13 cellular contexts compared by ENCODE assay signal in the genomic region with DNA sequence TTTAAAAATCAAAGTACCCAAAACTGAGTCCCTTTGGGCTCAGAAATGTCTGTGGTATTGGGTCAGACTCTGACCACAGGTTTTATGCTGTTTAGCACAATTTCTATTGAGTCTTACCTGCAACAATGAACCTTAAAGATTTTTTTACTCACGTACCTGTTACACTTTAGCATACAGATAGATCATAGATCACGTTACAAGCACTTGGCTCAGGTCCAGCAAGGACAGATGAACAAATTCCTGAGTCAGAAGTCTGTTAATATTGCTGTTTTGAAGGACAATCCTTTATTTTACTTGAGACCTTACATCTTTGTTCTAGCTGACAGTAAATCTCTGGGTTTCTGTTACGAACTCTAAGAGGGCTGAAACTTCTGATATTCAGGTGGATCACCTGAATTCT. TPM values are rescaled to one million over a fixed set of nuclear protein-coding genes. Genes with fewer than 3 reads are reported as not detected.
A peak's percentile ranks its signal among the peaks of the same experiment; 100 is the strongest.
DNase-seq lines count a peak whose midpoint lies in the region; ATAC-seq and TF ChIP-seq lines count a peak whose summit lies in the region.
"Had no signal": no experiment of that assay in that cellular context is flagged by ENCODE, and none has a peak within 500 bp of the region (broad histone marks: within the 10 kb centered on the region; RNA-seq: fewer than 3 reads in every experiment).

No MANE protein-coding gene starts in this region.

- TF ChIP-seq CTCF in SK-N-SH (IDR thresholded peaks at IDR 0.05): no peak
- no peak for TF ChIP-seq CTCF in adrenal gland (IDR thresholded peaks at IDR 0.05)
- no peak for TF ChIP-seq CTCF in transverse colon (IDR thresholded peaks at IDR 0.05)

- H3K36me3 ChIP-seq in SK-N-SH (replicated peaks in 1 of 2; ENCODE audit: control insufficient read depth in 1 of 2, insufficient read depth in 2 of 2, low read length in 1 of 2) (peaks cover 54 to 81% of the 10 kb centered on the region in 2 experiments), adrenal gland (replicated peaks in 1 of 2) (peaks cover 0 to 82% of the 10 kb centered on the region in 2 donors), transverse colon (peaks cover 0 to 60% (median 26%) of the 10 kb centered on the region in 4 donors)
- H3K36me3 ChIP-seq in naive thymus-derived CD4-positive, alpha-beta T cell (ENCODE audit: control insufficient read depth in 2 of 3, insufficient read depth in 3 of 3, low read length in 3 of 3): peaks cover 33 to 99% (median 39%) of the 10 kb centered on the region in 3 experiments

- no peak for TF ChIP-seq POLR2A in adrenal gland (IDR thresholded peaks at IDR 0.05)
- TF ChIP-seq POLR2A in transverse colon (IDR thresholded peaks at IDR 0.05): no peak

- H3K27me3 Mint-ChIP-seq in naive thymus-derived CD4-positive, alpha-beta T cell: no peaks in the 10 kb centered on the region

- TF ChIP-seq RAD21 in SK-N-SH (IDR thresholded peaks at IDR 0.05; ENCODE audit: low read length): no peak

- H3K9me3 Mint-ChIP-seq in naive thymus-derived CD4-positive, alpha-beta T cell: no peaks in the 10 kb centered on the region
- H3K9me3 Mint-ChIP-seq: activated T-cell treated with anti-CD3 and anti-CD28 coated beads, Interleukin-2, amount 50 U/mL, for 4 hours had no signal

- peak overlapping the region in 7 of 9 donors; percentile 59 to 78 (median 68) for H3K27ac Mint-ChIP-seq in naive thymus-derived CD4-positive, alpha-beta T cell

- H3K4me3 Mint-ChIP-seq in naive thymus-derived CD4-positive, alpha-beta T cell: no peak overlapping the region
- H3K4me3 Mint-ChIP-seq: activated T-cell treated with anti-CD3 and anti-CD28 coated beads, Interleukin-2, amount 50 U/mL, for 4 hours had no signal

- peaks cover 15% of the 10 kb centered on the region for H3F3A ChIP-seq in SK-N-SH (replicated peaks; ENCODE audit: insufficient read depth)

- no peak overlapping the region for H2AFZ ChIP-seq in SK-N-SH (ENCODE audit: low read depth)

- H3K4me3 ChIP-seq in SK-N-SH (ENCODE audit: low read depth in 2 of 2, low read length in 1 of 2) (no peak overlapping the region), adrenal gland (no peak overlapping the region), transverse colon (no peak overlapping the region)
- H3K4me3 ChIP-seq in naive thymus-derived CD4-positive, alpha-beta T cell (ENCODE audit: low read length): no peak overlapping the region
- H3K4me3 ChIP-seq: pancreas, thoracic aorta had no signal

- in situ Hi-C loops in G401 (cut with HindIII; ENCODE audit: low sequenced_read_pairs) (no loop called here), transverse colon (cut with MboI; ENCODE audit: low pct_ligation_motif_present in 1 of 4, low pct_unique_long_range_greater_than_20kb in 1 of 4, low sequenced_read_pairs in 3 of 4) (no loop called here)

- H3K4me1 Mint-ChIP-seq in naive thymus-derived CD4-positive, alpha-beta T cell: peaks cover 16 to 78% (median 48%) of the 10 kb centered on the region in 7 donors

- H3K79me2 ChIP-seq in SK-N-SH (ENCODE audit: insufficient read depth): no peaks in the 10 kb centered on the region

- no peak overlapping the region for H3K4me2 ChIP-seq in SK-N-SH

- H3K27me3 ChIP-seq in SK-N-SH (ENCODE audit: insufficient read depth): no peaks in the 10 kb centered on the region
- H3K27me3 ChIP-seq in adrenal gland: no peaks in the 10 kb centered on the region
- no peaks in the 10 kb centered on the region for H3K27me3 ChIP-seq in naive thymus-derived CD4-positive, alpha-beta T cell (ENCODE audit: control insufficient read depth in 2 of 2, insufficient read depth in 2 of 2, low read length in 2 of 2)
- no peaks in the 10 kb centered on the region for H3K27me3 ChIP-seq in transverse colon
- H3K27me3 ChIP-seq: pancreas had no signal

- H3K9ac ChIP-seq in SK-N-SH: no peak overlapping the region

- POLR2A ChIA-PET in SK-N-SH (lab: Yijun Ruan, JAX): interaction anchor here (1.6 kb wide), 1 partner anchor 34 kb away, joined by 3 read pairs; the partner anchor contains the start of gene SLC7A6
- POLR2A ChIA-PET in naive thymus-derived CD4-positive, alpha-beta T cell (lab: Charles Lee): interaction anchor here (1.1 to 4.0 kb wide), 3 partner anchors 10 to 23 kb away, joined by 3 to 43 read pairs (median 3); no protein-coding TSS in a partner anchor

- DNase-seq in SK-N-SH: no peak
- peak; percentile 22 for DNase-seq in G401 (ENCODE audit: low spot score)
- peak in 6 of 7 donors; percentile 32 to 74 (median 65) for DNase-seq in adrenal gland
- no peak for DNase-seq in naive thymus-derived CD4-positive, alpha-beta T cell
- no peak for DNase-seq in amygdala (lab: John Stamatoyannopoulos, UW)
- DNase-seq in NCI-H2227 treated with DMSO at 0.1 percent for 48 hours (lab: John Stamatoyannopoulos, UW): no peak
- DNase-seq in transverse colon: no peak
- DNase-seq: activated T-cell treated with anti-CD3 and anti-CD28 coated beads, Interleukin-2, amount 50 U/mL, for 4 hours; NCI-H1436 treated with DMSO at 0.1 percent for 48 hours; pancreas; T-helper 9 cell had no signal

- peaks cover 3 to 15% of the 10 kb centered on the region in 2 experiments; a peak in 3 of 4 replicates for H3K4me1 ChIP-seq in SK-N-SH (ENCODE audit: control insufficient read depth in 1 of 2, insufficient read depth in 2 of 2, low read depth in 1 of 2, low read length in 1 of 2)
- peaks cover 26 to 39% of the 10 kb centered on the region in 2 donors for H3K4me1 ChIP-seq in adrenal gland (replicated peaks in 1 of 2)
- peaks cover 0 to 6% of the 10 kb centered on the region in 2 donors for H3K4me1 ChIP-seq in naive thymus-derived CD4-positive, alpha-beta T cell (ENCODE audit: control insufficient read depth in 2 of 2, insufficient read depth in 2 of 2, low read length in 2 of 2)
- H3K4me1 ChIP-seq in transverse colon: peaks cover 0 to 7% (median 3%) of the 10 kb centered on the region in 4 donors
- H3K4me1 ChIP-seq: pancreas had no signal

- 73% methylated on average over 3 of the region's 3 CpGs for WGBS in SK-N-SH (ENCODE audit: low lambda C conversion rate)
- WGBS in adrenal gland, 4 donors: 32 to 43% (median 36%) methylated on average over 3 of the region's 3 CpGs
- WGBS in transverse colon (ENCODE audit: low coverage in 1 of 2), 2 donors: 40 to 67% methylated on average over 3 of the region's 3 CpGs

- no peaks in the 10 kb centered on the region for H3K9me2 ChIP-seq in SK-N-SH

- TF ChIP-seq EP300 in SK-N-SH (IDR thresholded peaks at IDR 0.05; ENCODE audit: borderline replicate concordance in 1 of 2, low read depth in 1 of 2, low read length in 1 of 2) (no peak), transverse colon (IDR thresholded peaks at IDR 0.05; ENCODE audit: low read depth) (no peak)

- 0 out of 2 replicates have a peak, but pooled peaks cover 6% of the 10 kb centered on the region for H4K20me1 ChIP-seq in SK-N-SH (ENCODE audit: insufficient read depth)

- H3K9me3 ChIP-seq in SK-N-SH: no peaks in the 10 kb centered on the region
- no peaks in the 10 kb centered on the region for H3K9me3 ChIP-seq in adrenal gland (replicated peaks in 1 of 3)
- no peaks in the 10 kb centered on the region for H3K9me3 ChIP-seq in naive thymus-derived CD4-positive, alpha-beta T cell (ENCODE audit: control insufficient read depth in 2 of 3, low read length in 3 of 3)
- H3K9me3 ChIP-seq in transverse colon: no peaks in the 10 kb centered on the region
- H3K9me3 ChIP-seq: pancreas, thoracic aorta had no signal

- no peak overlapping the region for H3K27ac ChIP-seq in SK-N-SH (ENCODE audit: low read depth in 2 of 2, low read length in 1 of 2)
- peak overlapping the region in 4 of 5 donors; percentile 67 to 85 (median 78) for H3K27ac ChIP-seq in adrenal gland
- peak overlapping the region; percentile 18 for H3K27ac ChIP-seq in naive thymus-derived CD4-positive, alpha-beta T cell (ENCODE audit: low read depth, low read length)
- no peak overlapping the region for H3K27ac ChIP-seq in transverse colon
- H3K27ac ChIP-seq: pancreas had no signal

- no peak for ATAC-seq in SK-N-SH treated with all-trans-retinoic acid at 6 μM for 48 hours
- no peak for ATAC-seq in naive thymus-derived CD4-positive, alpha-beta T cell
- ATAC-seq: activated T-cell treated with anti-CD3 and anti-CD28 coated beads, Interleukin-2, amount 50 U/mL, for 4 hours had no signal

- H3K36me3 Mint-ChIP-seq in naive thymus-derived CD4-positive, alpha-beta T cell: peaks cover 12 to 71% (median 34%) of the 10 kb centered on the region in 5 donors

- intact Hi-C loops in adrenal gland (cut with DNase I): no loop called here
- intact Hi-C loops in naive thymus-derived CD4-positive, alpha-beta T cell (cut with micrococcal nuclease): loop anchor here in 1 of 2 donors (1.0 kb wide), 2 partner anchors 9 to 12 kb away; no protein-coding TSS in a partner anchor
- intact Hi-C loops in transverse colon (cut with DNase I; ENCODE audit: low total_unique reads): no loop called here

- CTCF ChIA-PET in SK-N-SH (lab: Yijun Ruan, JAX): no interaction called here
- CTCF ChIA-PET in naive thymus-derived CD4-positive, alpha-beta T cell (lab: Charles Lee): interaction anchor here (3.6 kb wide), 1 partner anchor 36 kb away, joined by 30 read pairs; no protein-coding TSS in a partner anchor

RNA-seq across cellular contexts. Expression of gene SLC7A6OS, which starts 12.8 kb away (rescaled TPM):
- polyA plus RNA-seq in SK-N-SH (2012; rRNA removed) (6.6 and 9.6 TPM in 2 replicates), adrenal gland (10 to 100 TPM in 1 of 3 donors, 1 to 10 TPM in 2; 5.7 to 14.6 (median 8.4) TPM)
- polyA plus RNA-seq in SK-N-SH (2012; cell fraction: cytosol; rRNA removed): 5.9 and 6.7 TPM in 2 replicates
- polyA plus RNA-seq in SK-N-SH (2012; cell fraction: nucleus; rRNA removed): 19.1 and 28.4 TPM in 2 replicates
- 16.7 and 23.7 TPM in 2 replicates for total RNA-seq in G401 (2014; rRNA removed; shearing (Covaris generic))
- total RNA-seq in adrenal gland (10 to 100 TPM in 7 of 8 donors, 1 to 10 TPM in 1; 9.4 to 17.8 (median 13.8) TPM), transverse colon (10 to 100 TPM in 3 of 4 donors, 1 to 10 TPM in 1; 7.8 to 49.0 (median 15.3) TPM)
- 10 to 100 TPM; 31.4 to 50.3 (median 34.8) TPM for total RNA-seq in naive thymus-derived CD4-positive, alpha-beta T cell
- 10 to 100 TPM; 22.1 to 35.6 TPM for polyA plus RNA-seq in naive thymus-derived CD4-positive, alpha-beta T cell

RNA-seq across cellular contexts. Expression of gene PRMT7, which starts 12.9 kb away (rescaled TPM):
- polyA plus RNA-seq in SK-N-SH (2012; rRNA removed): 46.0 and 66.8 TPM in 2 replicates
- 20.7 and 29.1 TPM in 2 replicates for polyA plus RNA-seq in SK-N-SH (2012; cell fraction: cytosol; rRNA removed)
- polyA plus RNA-seq in SK-N-SH (2012; cell fraction: nucleus; rRNA removed): 317 and 350 TPM in 2 replicates
- total RNA-seq in G401 (2014; rRNA removed; shearing (Covaris generic)): 75.9 and 85.9 TPM in 2 replicates
- total RNA-seq in adrenal gland: 10 to 100 TPM; 30.0 to 52.1 (median 39.9) TPM
- 100 to 1,000 TPM in 2 of 3 donors, 10 to 100 TPM in 1; 45.3 to 141 (median 111) TPM for polyA plus RNA-seq in adrenal gland
- 10 to 100 TPM; 60.8 to 95.1 (median 89.4) TPM for total RNA-seq in naive thymus-derived CD4-positive, alpha-beta T cell
- 10 to 100 TPM; 42.5 to 47.6 TPM for polyA plus RNA-seq in naive thymus-derived CD4-positive, alpha-beta T cell
- total RNA-seq in transverse colon: 100 to 1,000 TPM in 1 of 4 donors, 10 to 100 TPM in 3; 20.6 to 115 (median 38.5) TPM

RNA-seq across cellular contexts. Expression of gene SLC7A6, which starts 33.6 kb away (rescaled TPM):
- polyA plus RNA-seq in SK-N-SH (2012; rRNA removed): 19.0 and 37.3 TPM in 2 replicates
- 12.8 and 13.7 TPM in 2 replicates for polyA plus RNA-seq in SK-N-SH (2012; cell fraction: cytosol; rRNA removed)
- polyA plus RNA-seq in SK-N-SH (2012; cell fraction: nucleus; rRNA removed): 71.5 and 122 TPM in 2 replicates
- total RNA-seq in G401 (2014; rRNA removed; shearing (Covaris generic)): 21.5 and 27.4 TPM in 2 replicates
- total RNA-seq in adrenal gland: 10 to 100 TPM; 17.0 to 54.7 (median 25.0) TPM
- polyA plus RNA-seq in adrenal gland: 10 to 100 TPM; 14.8 to 22.2 (median 19.6) TPM
- 100 to 1,000 TPM; 112 to 248 (median 207) TPM for total RNA-seq in naive thymus-derived CD4-positive, alpha-beta T cell
- polyA plus RNA-seq in naive thymus-derived CD4-positive, alpha-beta T cell: 10 to 100 TPM; 29.3 to 31.1 TPM
- total RNA-seq in transverse colon: 100 to 1,000 TPM in 1 of 4 donors, 10 to 100 TPM in 3; 20.6 to 145 (median 31.4) TPM

RNA-seq across cellular contexts. Expression of gene PLA2G15, which starts 52.7 kb away (rescaled TPM):
- polyA plus RNA-seq in SK-N-SH (2012; rRNA removed) (22.0 and 23.9 TPM in 2 replicates), adrenal gland (10 to 100 TPM in 2 of 3 donors, 1 to 10 TPM in 1; 6.0 to 18.2 (median 13.6) TPM)
- 9.9 and 15.9 TPM in 2 replicates for polyA plus RNA-seq in SK-N-SH (2012; cell fraction: cytosol; rRNA removed)
- 26.9 and 27.4 TPM in 2 replicates for polyA plus RNA-seq in SK-N-SH (2012; cell fraction: nucleus; rRNA removed)
- total RNA-seq in G401 (2014; rRNA removed; shearing (Covaris generic)): 15.3 and 19.7 TPM in 2 replicates
- total RNA-seq in adrenal gland (10 to 100 TPM; 13.4 to 37.1 (median 28.8) TPM), transverse colon (10 to 100 TPM in 3 of 4 donors, 1 to 10 TPM in 1; 9.6 to 18.2 (median 15.0) TPM)
- total RNA-seq in naive thymus-derived CD4-positive, alpha-beta T cell: 10 to 100 TPM in 2 of 5 experiments, 1 to 10 TPM in 3; 8.5 to 16.8 (median 9.9) TPM
- polyA plus RNA-seq in naive thymus-derived CD4-positive, alpha-beta T cell: 10 to 100 TPM in 1 of 2 donors, 1 to 10 TPM in 1; 6.8 to 15.6 TPM

Comparison
In these comparisons a context has a peak if more than half of its experiments do, and no peak if none do; other contexts are left out.
1. DNase-seq: peak in G401 (single experiment) and adrenal gland (6 of 7); none in SK-N-SH (single experiment), naive thymus-derived CD4-positive, alpha-beta T cell (0 of 9), amygdala (0 of 56), NCI-H2227 treated with DMSO at 0.1 percent for 48 hours (single experiment) and transverse colon (single experiment).
2. H3K27ac ChIP-seq: peak in adrenal gland (4 of 5) and naive thymus-derived CD4-positive, alpha-beta T cell (single experiment); none in SK-N-SH (0 of 2) and transverse colon (0 of 4).